8 cellular contexts compared by ENCODE assay signal in genomic region chr6:42563697-42564495, GRCh38. TPM values are rescaled to one million over a fixed set of nuclear protein-coding genes. Genes with fewer than 3 reads are reported as not detected.
DNase-seq lines count a peak whose midpoint lies in the region; ATAC-seq and TF ChIP-seq lines count a peak whose summit lies in the region.

Gene UBR2, plus strand, starts transcription at chr6:42564029. Its CDS starts 291 bp downstream, at chr6:42564320.

- peaks cover 12% of the 10 kb centered on the region for H4K20me1 ChIP-seq in hepatocyte (ENCODE audit: insufficient read depth, poor library complexity, severe bottlenecking)

- H3K79me2 ChIP-seq in hepatocyte = peaks cover 47% of the 10 kb centered on the region

- no peaks in the 10 kb centered on the region for H3K9me3 ChIP-seq in hepatocyte (ENCODE audit: low read depth)

- peak within 1 kb of the TSS; percentile 80 for H3K4me2 ChIP-seq in hepatocyte

- 1% methylated on average over 49 of the region's 50 CpGs for WGBS in hepatocyte (ENCODE audit: low lambda C conversion rate, missing lambda C conversion rate)

- DNase-seq in NCI-H2081 (lab: John Stamatoyannopoulos, UW) (peak; percentile 97 to 99), T1000 (lab: John Stamatoyannopoulos, UW) (peak; percentile 93), astrocyte of the hippocampus (ENCODE audit: low read depth, low spot score) (peak; percentile 99), hepatocyte (ENCODE audit: low spot score) (peak; percentile 99), renal cortical epithelial cell (ENCODE audit: low read depth) (peak; percentile 98), cortex of kidney (lab: John Stamatoyannopoulos, UW) (no peak)

- ATAC-seq in GM18508 (IDR thresholded peaks at IDR 0.05; ENCODE audit: insufficient read depth, unreplicated experiment) (peak; percentile 91), HG03025 (IDR thresholded peaks at IDR 0.05; ENCODE audit: low FRiP score, unreplicated experiment) (peak; percentile 93)

- H3K4me3 ChIP-seq in hepatocyte = peak within 1 kb of the TSS; percentile 62

- no peaks in the 10 kb centered on the region for H3K9me2 ChIP-seq in hepatocyte (replicated peaks; ENCODE audit: insufficient read depth)

- H3K4me1 ChIP-seq in hepatocyte (ENCODE audit: insufficient read depth) = peaks cover 9% of the 10 kb centered on the region

- peak within 1 kb of the TSS; percentile 94 for H3K27ac ChIP-seq in hepatocyte

- TF ChIP-seq CTCF in hepatocyte (IDR thresholded peaks at IDR 0.05; ENCODE audit: poor library complexity) = peak; percentile 31

- H2AFZ ChIP-seq in hepatocyte = peak within 1 kb of the TSS; percentile 69

- no peaks in the 10 kb centered on the region for H3K27me3 ChIP-seq in hepatocyte

- no peaks in the 10 kb centered on the region for H3K36me3 ChIP-seq in hepatocyte (replicated peaks; ENCODE audit: insufficient read depth, low read depth)

RNA-seq across cellular contexts. Expression of gene UBR2, which starts in this region (rescaled TPM):
- total RNA-seq in hepatocyte (24.4 and 25.8 TPM in 2 replicates), renal cortical epithelial cell (21.4 and 37.9 TPM in 2 replicates)
- 7.5 and 8.1 TPM in 2 replicates for polyA plus RNA-seq in hepatocyte
